ENCODE assay signal across 36 cellular contexts in genomic region chr17:30677550-30678254, GRCh38.
"Had no signal": no experiment of that assay in that cellular context is flagged by ENCODE, and none has a peak within 500 bp of the region (broad histone marks: within the 10 kb centered on the region; RNA-seq: fewer than 3 reads in every experiment).

No MANE protein-coding gene starts in this region.

- H3K27ac Mint-ChIP-seq: activated B cell treated with CpG ODN at 0.5 μM for 24 hours; activated CD4-positive, alpha-beta memory T cell treated with anti-CD3 and anti-CD28 coated beads for 36 hours; activated CD4-positive, alpha-beta T cell treated with anti-CD3 and anti-CD28 coated beads, Interleukin-2, amount 10 ng/mL, durations not matched to agents 24 days and 14 days; activated CD8-positive, alpha-beta T cell treated with anti-CD3 and anti-CD28 coated beads for 36 hours; activated naive CD4-positive, alpha-beta T cell treated with anti-CD3 and anti-CD28 coated beads, Interleukin-2, amount 10 ng/mL, durations not matched to agents 7 days and 5 days; activated naive CD4-positive, alpha-beta T cell treated with anti-CD3 and anti-CD28 coated beads, Interleukin-2, amount 50 U/mL, for 24 hours; activated naive CD8-positive, alpha-beta T cell; activated naive CD8-positive, alpha-beta T cell treated with anti-CD3 and anti-CD28 coated beads, Interleukin-2, amount 10 ng/mL, durations not matched to agents 7 days and 5 days; activated naive CD8-positive, alpha-beta T cell treated with anti-CD3 and anti-CD28 coated beads, Interleukin-2, amount 50 U/mL, for 24 hours; activated T-cell treated with anti-CD3 and anti-CD28 coated beads, Interleukin-2, amount 50 U/mL, for 24 hours; activated T-cell treated with anti-CD3 and anti-CD28 coated beads, Interleukin-2, amount 50 U/mL, for 72 hours; activated T-helper 1 cell treated with anti-CD3 and anti-CD28 coated beads, Interleukin-12 subunit alpha, Interleukin-12 subunit beta, Interleukin-2, Interleukin-4 antibody, amounts not matched to agents 30 ng/mL and 10 ng/mL and 1 ng/mL, durations not matched to agents 14 hours and 24 hours and 36 hours; activated T-helper 17 cell treated with anti-CD3 and anti-CD28 coated beads, Interleukin-2, amount 50 U/mL, for 72 hours; brain; T-helper 1 cell treated with Interleukin-12 subunit alpha and Interleukin-12 subunit beta and Interleukin-4 antibody, amounts not matched to agents 30 μg/mL and 1 μg/mL, for 36 hours; T-helper 2 cell treated with Interferon-gamma antibody and Interleukin-4, amounts not matched to agents 5 μg/mL and 100 μg/mL, for 36 hours had no signal

- DNase-seq: activated B cell treated with CpG ODN at 0.5 μM for 24 hours; activated CD4-positive, alpha-beta memory T cell treated with anti-CD3 and anti-CD28 coated beads for 36 hours; activated CD4-positive, alpha-beta T cell treated with anti-CD3 and anti-CD28 coated beads for 4 hours; activated CD4-positive, alpha-beta T cell treated with anti-CD3 and anti-CD28 coated beads, Interleukin-2, amount 10 ng/mL, durations not matched to agents 24 days and 14 days; activated CD4-positive, alpha-beta T cell treated with anti-CD3 and anti-CD28 coated beads, Interleukin-2, amount 50 U/mL, for 1 hour; activated CD4-positive, alpha-beta T cell treated with anti-CD3 and anti-CD28 coated beads, Interleukin-2, amount 50 U/mL, for 4 hours; activated CD4-positive, CD25-positive, alpha-beta regulatory T cell treated with anti-CD3 and anti-CD28 coated beads, Interleukin-2, amount 50 U/mL, for 72 hours; activated CD8-positive, alpha-beta memory T cell treated with anti-CD3 and anti-CD28 coated beads, Interleukin-2, amount 50 U/mL, for 4 hours; activated CD8-positive, alpha-beta T cell treated with anti-CD3 and anti-CD28 coated beads for 36 hours; activated effector memory CD4-positive, alpha-beta T cell treated with anti-CD3 and anti-CD28 coated beads, Interleukin-2, amount 50 U/mL, for 16 hours; activated gamma-delta T cell treated with Interleukin-2 at 50 U/mL for 16 hours; activated naive CD4-positive, alpha-beta T cell; activated naive CD4-positive, alpha-beta T cell treated with anti-CD3 and anti-CD28 coated beads, Interleukin-2, amount 10 ng/mL, durations not matched to agents 7 days and 5 days; activated naive CD8-positive, alpha-beta T cell treated with anti-CD3 and anti-CD28 coated beads, Interleukin-2, amount 10 ng/mL, durations not matched to agents 7 days and 5 days; activated naive CD8-positive, alpha-beta T cell treated with anti-CD3 and anti-CD28 coated beads, Interleukin-2, amount 50 U/mL, for 24 hours; activated T-cell treated with anti-CD3 and anti-CD28 coated beads, Interleukin-2, amount 50 U/mL, for 24 hours; activated T-cell treated with anti-CD3 and anti-CD28 coated beads, Interleukin-2, amount 50 U/mL, for 72 hours; amygdala; anterior cingulate cortex; caudate nucleus; cerebellar nuclear complex; SW 1271; T-helper 1 cell; T-helper 2 cell; T-helper 9 cell had no signal

- ATAC-seq: activated CD8-positive, alpha-beta T cell treated with anti-CD3 and anti-CD28 coated beads for 36 hours; activated naive CD8-positive, alpha-beta T cell treated with anti-CD3 and anti-CD28 coated beads, Interleukin-2, amount 50 U/mL, for 24 hours; activated T-cell treated with anti-CD3 and anti-CD28 coated beads, Interleukin-2, amount 50 U/mL, for 72 hours; activated T-helper 17 cell treated with anti-CD3 and anti-CD28 coated beads, Interleukin-2, amount 50 U/mL, for 72 hours had no signal

- H3K9me3 Mint-ChIP-seq: activated naive CD4-positive, alpha-beta T cell treated with anti-CD3 and anti-CD28 coated beads, Interleukin-2, amount 50 U/mL, for 24 hours; activated naive CD8-positive, alpha-beta T cell treated with anti-CD3 and anti-CD28 coated beads, Interleukin-2, amount 10 ng/mL, durations not matched to agents 7 days and 5 days; central memory CD8-positive, alpha-beta T cell had no signal

- H3K36me3 ChIP-seq: ascending aorta, cardiac muscle cell had no signal

- H3K4me1 Mint-ChIP-seq: activated B cell treated with CpG ODN at 0.5 μM for 24 hours; activated CD4-positive, alpha-beta T cell treated with anti-CD3 and anti-CD28 coated beads, Interleukin-2, amount 10 ng/mL, durations not matched to agents 24 days and 14 days; activated naive CD4-positive, alpha-beta T cell treated with anti-CD3 and anti-CD28 coated beads, Interleukin-2, amount 10 ng/mL, durations not matched to agents 7 days and 5 days; activated naive CD4-positive, alpha-beta T cell treated with anti-CD3 and anti-CD28 coated beads, Interleukin-2, amount 50 U/mL, for 24 hours; activated naive CD8-positive, alpha-beta T cell treated with anti-CD3 and anti-CD28 coated beads, Interleukin-2, amount 10 ng/mL, durations not matched to agents 7 days and 5 days; activated naive CD8-positive, alpha-beta T cell treated with anti-CD3 and anti-CD28 coated beads, Interleukin-2, amount 50 U/mL, for 24 hours; activated T-helper 17 cell treated with anti-CD3 and anti-CD28 coated beads, Interleukin-2, amount 50 U/mL, for 72 hours; brain; central memory CD8-positive, alpha-beta T cell had no signal

- H3K27me3 ChIP-seq: ascending aorta, cardiac muscle cell had no signal

- H3K36me3 Mint-ChIP-seq: activated naive CD4-positive, alpha-beta T cell treated with anti-CD3 and anti-CD28 coated beads, Interleukin-2, amount 10 ng/mL, durations not matched to agents 7 days and 5 days; activated naive CD4-positive, alpha-beta T cell treated with anti-CD3 and anti-CD28 coated beads, Interleukin-2, amount 50 U/mL, for 24 hours; activated naive CD8-positive, alpha-beta T cell; activated naive CD8-positive, alpha-beta T cell treated with anti-CD3 and anti-CD28 coated beads, Interleukin-2, amount 10 ng/mL, durations not matched to agents 7 days and 5 days had no signal

- H3K4me1 ChIP-seq: ascending aorta had no signal

- H3K27me3 Mint-ChIP-seq: activated CD4-positive, alpha-beta memory T cell treated with anti-CD3 and anti-CD28 coated beads for 36 hours; activated CD4-positive, alpha-beta T cell treated with anti-CD3 and anti-CD28 coated beads, Interleukin-2, amount 10 ng/mL, durations not matched to agents 24 days and 14 days; activated naive CD8-positive, alpha-beta T cell; activated T-helper 17 cell treated with anti-CD3 and anti-CD28 coated beads, Interleukin-2, amount 50 U/mL, for 72 hours; central memory CD8-positive, alpha-beta T cell had no signal

- H3K4me3 Mint-ChIP-seq: activated B cell treated with CpG ODN at 0.5 μM for 24 hours; activated CD4-positive, alpha-beta memory T cell treated with anti-CD3 and anti-CD28 coated beads for 36 hours; activated CD4-positive, alpha-beta T cell treated with anti-CD3 and anti-CD28 coated beads, Interleukin-2, amount 10 ng/mL, durations not matched to agents 24 days and 14 days; activated CD8-positive, alpha-beta T cell treated with anti-CD3 and anti-CD28 coated beads for 36 hours; activated naive CD4-positive, alpha-beta T cell treated with anti-CD3 and anti-CD28 coated beads, Interleukin-2, amount 10 ng/mL, durations not matched to agents 7 days and 5 days; activated naive CD4-positive, alpha-beta T cell treated with anti-CD3 and anti-CD28 coated beads, Interleukin-2, amount 50 U/mL, for 24 hours; activated naive CD8-positive, alpha-beta T cell; activated naive CD8-positive, alpha-beta T cell treated with anti-CD3 and anti-CD28 coated beads, Interleukin-2, amount 10 ng/mL, durations not matched to agents 7 days and 5 days; activated naive CD8-positive, alpha-beta T cell treated with anti-CD3 and anti-CD28 coated beads, Interleukin-2, amount 50 U/mL, for 24 hours; activated T-cell treated with anti-CD3 and anti-CD28 coated beads, Interleukin-2, amount 50 U/mL, for 24 hours; activated T-cell treated with anti-CD3 and anti-CD28 coated beads, Interleukin-2, amount 50 U/mL, for 72 hours; activated T-helper 1 cell treated with anti-CD3 and anti-CD28 coated beads, Interleukin-12 subunit alpha, Interleukin-12 subunit beta, Interleukin-2, Interleukin-4 antibody, amounts not matched to agents 30 ng/mL and 10 ng/mL and 1 ng/mL, durations not matched to agents 14 hours and 24 hours and 36 hours; activated T-helper 17 cell treated with anti-CD3 and anti-CD28 coated beads, Interleukin-2, amount 50 U/mL, for 72 hours; brain; central memory CD8-positive, alpha-beta T cell; T-helper 1 cell treated with Interleukin-12 subunit alpha and Interleukin-12 subunit beta and Interleukin-4 antibody, amounts not matched to agents 30 μg/mL and 1 μg/mL, for 36 hours; T-helper 2 cell treated with Interferon-gamma antibody and Interleukin-4, amounts not matched to agents 5 μg/mL and 100 μg/mL, for 36 hours had no signal

- H3K4me3 ChIP-seq: ascending aorta, cardiac muscle cell had no signal

- H3K27ac ChIP-seq: ascending aorta, cardiac muscle cell, VCaP had no signal
